8 cellular contexts compared by ENCODE assay signal in genomic region chr14:68911594-68912227, GRCh38.
DNase-seq lines count a peak whose midpoint lies in the region; FAIRE-seq and TF ChIP-seq lines count a peak whose summit lies in the region.

No MANE protein-coding gene starts in this region.

- TF ChIP-seq POLR2A in testis (IDR thresholded peaks at IDR 0.05) = no peak

- H2AFZ ChIP-seq in Loucy (ENCODE audit: low read length) (no peak overlapping the region), osteoblast (ENCODE audit: low read length) (no peak overlapping the region)

- H3K27me3 ChIP-seq in Loucy (ENCODE audit: insufficient read depth, low read length, poor library complexity, severe bottlenecking) = no peaks in the 10 kb centered on the region
- H3K27me3 ChIP-seq in SJCRH30 = no peaks in the 10 kb centered on the region
- H3K27me3 ChIP-seq in osteoblast (ENCODE audit: insufficient read depth, low read length) = no peaks in the 10 kb centered on the region
- no peaks in the 10 kb centered on the region for H3K27me3 ChIP-seq in testis

- peaks cover 84% of the 10 kb centered on the region; the same call in 1 of the 2 replicates for H3K36me3 ChIP-seq in Loucy (ENCODE audit: insufficient read depth, low read length)
- H3K36me3 ChIP-seq in SJCRH30 = peaks cover 37% of the 10 kb centered on the region
- H3K36me3 ChIP-seq in osteoblast (ENCODE audit: insufficient read depth, low read length) = peaks cover 88% of the 10 kb centered on the region
- no peaks in the 10 kb centered on the region for H3K36me3 ChIP-seq in testis (ENCODE audit: low read depth, missing control alignments)

- no peaks in the 10 kb centered on the region for H3F3A ChIP-seq in Loucy (ENCODE audit: low read depth)

- H3K9me3 ChIP-seq in Loucy (ENCODE audit: insufficient read depth, low read depth, low read length) = no peaks in the 10 kb centered on the region
- no peaks in the 10 kb centered on the region for H3K9me3 ChIP-seq in SJCRH30 (replicated peaks)
- H3K9me3 ChIP-seq in osteoblast (ENCODE audit: low read depth, low read length) = no peaks in the 10 kb centered on the region
- H3K9me3 ChIP-seq in testis = no peaks in the 10 kb centered on the region

- H3K4me3 ChIP-seq in Loucy (ENCODE audit: low read length, poor library complexity, severe bottlenecking) (no peak overlapping the region), SJCRH30 (no peak overlapping the region), osteoblast (ENCODE audit: insufficient read depth, low read length) (no peak overlapping the region), testis (no peak overlapping the region)

- FAIRE-seq in A204.1 (lab: Jason Lieb, UNC) (peak; percentile 78), GM19239 (lab: Jason Lieb, UNC) (peak; percentile 85), frontal cortex (lab: Jason Lieb, UNC) (no peak)

- no peak overlapping the region for H3K9ac ChIP-seq in Loucy (ENCODE audit: low read depth, low read length, poor library complexity, severe bottlenecking)

- peaks cover 5% of the 10 kb centered on the region; the same call in 1 of the 2 replicates for H3K79me2 ChIP-seq in Loucy (ENCODE audit: insufficient read depth, low read length)
- peaks cover 95% of the 10 kb centered on the region for H3K79me2 ChIP-seq in osteoblast (ENCODE audit: insufficient read depth, low read length)

- intact Hi-C loops in testis (cut with DNase I; ENCODE audit: low total_unique reads) = loop anchor here (5.0 kb wide), 1 partner anchor 191 kb away; no protein-coding TSS in a partner anchor

- H3K4me1 ChIP-seq in Loucy (ENCODE audit: insufficient read depth, low read length, poor library complexity, severe bottlenecking) (no peaks in the 10 kb centered on the region), SJCRH30 (no peaks in the 10 kb centered on the region), osteoblast (ENCODE audit: insufficient read depth, low read length) (peaks cover 18% of the 10 kb centered on the region), testis (no peaks in the 10 kb centered on the region)

- peak; percentile 83 for DNase-seq in GM19239 (ENCODE audit: insufficient read length, low spot score)
- peak; percentile 72 to 90 for DNase-seq in SJCRH30
- peak; percentile 69 for DNase-seq in activated gamma-delta T cell treated with anti-CD3 and anti-CD28 coated beads, Interleukin-2, amount 50 U/mL, for 16 hours (ENCODE audit: low read depth)
- DNase-seq in frontal cortex (ENCODE audit: low spot score in 2 of 2) = peak; percentile 51 to 79
- DNase-seq in osteoblast (ENCODE audit: insufficient read length, low spot score, missing footprints) = peak; percentile 95
- peak; percentile 75 for DNase-seq in testis

- H4K20me1 ChIP-seq in Loucy (ENCODE audit: insufficient read depth, low read length, poor library complexity, severe bottlenecking) (peaks cover 11% of the 10 kb centered on the region), osteoblast (ENCODE audit: insufficient read depth, low read length) (peaks cover 77% of the 10 kb centered on the region)

- TF ChIP-seq CTCF in Loucy (conservative IDR thresholded peaks at IDR 0.05; ENCODE audit: low read length) (peak; percentile 100), osteoblast (IDR thresholded peaks at IDR 0.05; ENCODE audit: extremely low read depth, low read depth, low read length) (peak; percentile 100), testis (IDR thresholded peaks at IDR 0.05) (peak; percentile 89 to 94 (median 93))

- 44 to 50% methylated on average over 12 of the region's 12 CpGs for WGBS in testis, 2 donors

- H3K4me2 ChIP-seq in Loucy (ENCODE audit: low read depth, low read length, poor library complexity, severe bottlenecking) = no peak overlapping the region
- H3K4me2 ChIP-seq in osteoblast (ENCODE audit: insufficient read depth, low read length) = no peak overlapping the region

- H3K27ac ChIP-seq in SJCRH30 (no peak overlapping the region), osteoblast (ENCODE audit: low read depth, low read length) (peak overlapping the region; percentile 57), testis (no peak overlapping the region)

- no peaks in the 10 kb centered on the region for H3K9me2 ChIP-seq in Loucy (replicated peaks; ENCODE audit: low read depth, low read length)
